In the genomic region with DNA sequence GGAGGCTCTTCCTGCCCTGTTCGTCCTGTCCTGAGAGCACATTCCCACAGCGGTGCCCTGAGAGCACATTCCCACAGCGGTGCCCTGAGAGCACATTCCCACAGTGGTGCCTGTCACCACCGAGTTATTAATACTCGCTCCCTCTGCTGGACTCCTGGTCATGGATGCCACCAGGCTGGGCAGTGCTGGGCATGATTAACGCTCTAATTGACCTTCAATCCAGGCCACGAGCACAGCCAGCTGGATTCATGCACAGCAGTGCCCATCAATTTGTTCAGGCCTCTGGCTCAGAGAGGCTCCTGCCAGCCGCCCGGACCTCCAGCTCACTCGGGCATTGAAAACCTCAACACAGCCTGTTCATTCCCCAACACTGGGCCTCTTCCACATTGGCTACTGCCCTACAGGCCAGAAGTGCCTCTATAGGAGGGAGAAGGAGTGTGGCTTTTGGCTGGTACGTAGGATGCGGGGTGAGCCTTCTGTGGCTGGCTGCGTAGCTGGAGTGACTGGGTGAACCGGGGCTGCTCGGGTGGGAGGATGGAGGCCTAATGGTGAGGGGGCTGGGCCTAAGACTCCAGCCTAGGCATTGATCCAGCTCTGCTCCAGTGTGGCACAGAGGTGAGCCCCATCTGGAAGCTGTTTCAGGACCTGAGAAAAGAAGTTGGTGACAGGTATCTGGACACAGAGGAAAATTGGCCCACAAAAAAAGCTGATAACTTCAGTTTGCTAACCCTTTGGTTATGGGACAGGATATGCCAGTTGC, we compare ENCODE assay signal across 13 cellular contexts. TPM values are rescaled to one million over a fixed set of nuclear protein-coding genes. Genes with fewer than 3 reads are reported as not detected.
DNase-seq lines count a peak whose midpoint lies in the region; ATAC-seq and TF ChIP-seq lines count a peak whose summit lies in the region.
"Had no signal": no experiment of that assay in that cellular context is flagged by ENCODE, and none has a peak within 500 bp of the region (broad histone marks: within the 10 kb centered on the region; RNA-seq: fewer than 3 reads in every experiment).

No MANE protein-coding gene starts in this region.

- DNase-seq in left cardiac atrium: peak; percentile 54
- peak; percentile 92 for DNase-seq in myocyte (ENCODE audit: low read depth)
- no peak for DNase-seq in stimulated activated effector memory CD8-positive, alpha-beta T cell treated with anti-CD3 and anti-CD28 coated beads, Interleukin-12 subunit alpha, Interleukin-12 subunit beta, amount 100 ng/mL, for 72 hours (ENCODE audit: low spot score in 2 of 2)
- no peak for DNase-seq in NCI-H2171 treated with DMSO at 0.1 percent for 48 hours (lab: John Stamatoyannopoulos, UW)
- DNase-seq in substantia nigra (lab: John Stamatoyannopoulos, UW): no peak
- DNase-seq: CD8-positive, alpha-beta T cell; KG1; NCI-H1105 treated with DMSO at 0.1 percent for 48 hours; NCI-H187; NCI-H446 treated with DMSO at 0.1 percent for 48 hours; NCI-H82 had no signal

- H3K27ac ChIP-seq in substantia nigra (ENCODE audit: low read depth, low read length, poor library complexity, severe bottlenecking): no peak overlapping the region

- ATAC-seq in left cardiac atrium: peak; percentile 85 to 87
- no peak for ATAC-seq in stimulated activated effector memory CD8-positive, alpha-beta T cell treated with anti-CD3 and anti-CD28 coated beads, Interleukin-12 subunit alpha, Interleukin-12 subunit beta, amount 100 ng/mL, for 72 hours
- ATAC-seq in GM18517 (IDR thresholded peaks at IDR 0.05; ENCODE audit: unreplicated experiment): no peak
- ATAC-seq: CD8-positive, alpha-beta T cell had no signal

- no peak for TF ChIP-seq CTCF in brain (conservative IDR thresholded peaks at IDR 0.05)

- peak overlapping the region in 4 of 5 experiments; percentile 38 to 70 (median 55) for H3K27ac Mint-ChIP-seq in brain
- H3K27ac Mint-ChIP-seq in stimulated activated effector memory CD8-positive, alpha-beta T cell treated with anti-CD3 and anti-CD28 coated beads, Interleukin-12 subunit alpha, Interleukin-12 subunit beta, amount 100 ng/mL, for 72 hours: peak overlapping the region; percentile 61
- H3K27ac Mint-ChIP-seq: CD8-positive, alpha-beta T cell had no signal

- H3K27me3 Mint-ChIP-seq in brain: peaks cover under 1% of the 10 kb centered on the region

- H3K9me3 Mint-ChIP-seq in brain: no peaks in the 10 kb centered on the region
- no peaks in the 10 kb centered on the region for H3K9me3 Mint-ChIP-seq in stimulated activated effector memory CD8-positive, alpha-beta T cell treated with anti-CD3 and anti-CD28 coated beads, Interleukin-12 subunit alpha, Interleukin-12 subunit beta, amount 100 ng/mL, for 72 hours
- H3K9me3 Mint-ChIP-seq: CD8-positive, alpha-beta T cell had no signal

- intact Hi-C loops in left cardiac atrium (cut with DNase I): no loop called here

- no peak overlapping the region for H3K4me3 Mint-ChIP-seq in brain
- H3K4me3 Mint-ChIP-seq in stimulated activated effector memory CD8-positive, alpha-beta T cell treated with anti-CD3 and anti-CD28 coated beads, Interleukin-12 subunit alpha, Interleukin-12 subunit beta, amount 100 ng/mL, for 72 hours: no peak overlapping the region
- H3K4me3 Mint-ChIP-seq: CD8-positive, alpha-beta T cell had no signal

- no peaks in the 10 kb centered on the region for H3K36me3 Mint-ChIP-seq in brain
- H3K36me3 Mint-ChIP-seq in stimulated activated effector memory CD8-positive, alpha-beta T cell treated with anti-CD3 and anti-CD28 coated beads, Interleukin-12 subunit alpha, Interleukin-12 subunit beta, amount 100 ng/mL, for 72 hours: no peaks in the 10 kb centered on the region
- H3K36me3 Mint-ChIP-seq: CD8-positive, alpha-beta T cell had no signal

- H3K4me1 Mint-ChIP-seq in brain: peaks cover 29% of the 10 kb centered on the region
- H3K4me1 Mint-ChIP-seq in stimulated activated effector memory CD8-positive, alpha-beta T cell treated with anti-CD3 and anti-CD28 coated beads, Interleukin-12 subunit alpha, Interleukin-12 subunit beta, amount 100 ng/mL, for 72 hours: no peaks in the 10 kb centered on the region

RNA-seq across cellular contexts. Expression of a gene that starts 9.3 kb away (rescaled TPM):
- polyA plus RNA-seq in brain (ENCODE audit: insufficient read depth, low read depth, low replicate concordance): 6.4 TPM
- total RNA-seq in left cardiac atrium: 10 to 100 TPM; 23.8 to 29.4 TPM
- 70.3 and 72.6 TPM in 2 replicates for total RNA-seq in myocyte
- polyA plus RNA-seq in myocyte (2012): 40.7 TPM
- total RNA-seq: CD8-positive, alpha-beta T cell had no signal

RNA-seq across cellular contexts. Expression of a gene that starts 25.9 kb away (rescaled TPM):
- polyA plus RNA-seq in brain (ENCODE audit: insufficient read depth, low read depth, low replicate concordance): 148 TPM
- total RNA-seq in left cardiac atrium: 100 to 1,000 TPM; 183 to 203 TPM
- total RNA-seq in myocyte: 47.2 and 73.0 TPM in 2 replicates
- polyA plus RNA-seq in myocyte (2012): 165 TPM

RNA-seq across cellular contexts. Expression of a gene that starts 51.5 kb away (rescaled TPM):
- polyA plus RNA-seq in brain (ENCODE audit: insufficient read depth, low read depth, low replicate concordance): 49.4 TPM
- total RNA-seq in left cardiac atrium (10 to 100 TPM; 26.0 to 33.7 TPM), myocyte (51.9 and 53.8 TPM in 2 replicates)
- 57.6 TPM for polyA plus RNA-seq in myocyte (2012)

Comparison
In these comparisons a context has a peak if more than half of its experiments do, and no peak if none do; other contexts are left out.
1. ATAC-seq: peak in left cardiac atrium (2 of 2); none in stimulated activated effector memory CD8-positive, alpha-beta T cell treated with anti-CD3 and anti-CD28 coated beads, Interleukin-12 subunit alpha, Interleukin-12 subunit beta, amount 100 ng/mL, for 72 hours (single experiment) and GM18517 (single experiment).
2. DNase-seq: peak in left cardiac atrium (single experiment) and myocyte (single experiment); none in stimulated activated effector memory CD8-positive, alpha-beta T cell treated with anti-CD3 and anti-CD28 coated beads, Interleukin-12 subunit alpha, Interleukin-12 subunit beta, amount 100 ng/mL, for 72 hours (0 of 2), NCI-H2171 treated with DMSO at 0.1 percent for 48 hours (single experiment) and substantia nigra (0 of 49).